11 cellular contexts compared by ENCODE assay signal in the genomic region with DNA sequence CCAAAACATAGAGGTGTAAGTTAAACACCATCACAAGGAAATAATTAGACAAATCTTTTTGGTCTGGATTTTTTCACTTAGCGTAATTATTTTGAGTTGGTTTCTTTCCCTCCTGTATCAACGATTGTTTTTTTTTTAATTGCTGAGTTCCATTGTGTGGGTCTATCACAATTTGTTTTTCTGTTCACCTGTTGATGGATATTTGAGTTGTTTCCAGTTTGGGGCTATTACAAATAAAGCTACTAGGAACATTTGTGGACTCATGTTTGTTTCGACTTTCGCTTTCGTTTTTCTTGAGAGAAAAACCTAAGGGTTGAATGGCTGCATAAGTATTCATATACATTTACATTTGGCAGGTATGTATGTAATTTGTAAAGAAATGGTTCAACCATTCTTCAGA. TPM values are rescaled to one million over a fixed set of nuclear protein-coding genes. Genes with fewer than 3 reads are reported as not detected.
DNase-seq lines count a peak whose midpoint lies in the region; ATAC-seq and TF ChIP-seq lines count a peak whose summit lies in the region.
"Had no signal": no experiment of that assay in that cellular context is flagged by ENCODE, and none has a peak within 500 bp of the region (broad histone marks: within the 10 kb centered on the region; RNA-seq: fewer than 3 reads in every experiment).

No MANE protein-coding gene starts in this region.

- H4K20me1 ChIP-seq in DND-41 (ENCODE audit: insufficient read depth, low read length), result no peaks in the 10 kb centered on the region

- peaks cover 8% of the 10 kb centered on the region for H3K27me3 Mint-ChIP-seq in HFFc6 (ENCODE audit: insufficient read depth)
- no peaks in the 10 kb centered on the region for H3K27me3 Mint-ChIP-seq in T-helper 2 cell treated with Interferon-gamma antibody and Interleukin-4, amounts not matched to agents 5 μg/mL and 100 μg/mL, for 36 hours (ENCODE audit: low read depth)

- DNase-seq in DND-41 (no peak), HFFc6 (no peak), left lobe of liver (ENCODE audit: low spot score) (no peak), NCI-H526 (lab: John Stamatoyannopoulos, UW) (no peak), AML-193 (lab: John Stamatoyannopoulos, UW) (no peak)
- DNase-seq in T-helper 2 cell treated with Interferon-gamma antibody and Interleukin-4, amounts not matched to agents 5 μg/mL and 100 μg/mL, for 36 hours (ENCODE audit: low spot score), result no peak
- DNase-seq: NCI-H1092, NCI-H345, RPMI8226, substantia nigra had no signal

- H3K36me3 Mint-ChIP-seq in HFFc6 (ENCODE audit: low read depth), result no peaks in the 10 kb centered on the region
- peaks cover 4% of the 10 kb centered on the region for H3K36me3 Mint-ChIP-seq in T-helper 2 cell treated with Interferon-gamma antibody and Interleukin-4, amounts not matched to agents 5 μg/mL and 100 μg/mL, for 36 hours (ENCODE audit: low read depth)

- peak overlapping the region; percentile 72 for H3K4me3 Mint-ChIP-seq in HFFc6
- peak overlapping the region; percentile 70 for H3K4me3 Mint-ChIP-seq in T-helper 2 cell treated with Interferon-gamma antibody and Interleukin-4, amounts not matched to agents 5 μg/mL and 100 μg/mL, for 36 hours

- H3K9ac ChIP-seq in DND-41 (ENCODE audit: low read depth, low read length), result no peak overlapping the region

- H3K9me3 Mint-ChIP-seq in HFFc6, result no peaks in the 10 kb centered on the region
- peaks cover 4% of the 10 kb centered on the region for H3K9me3 Mint-ChIP-seq in T-helper 2 cell treated with Interferon-gamma antibody and Interleukin-4, amounts not matched to agents 5 μg/mL and 100 μg/mL, for 36 hours

- no peak overlapping the region for H3K4me3 ChIP-seq in DND-41 (ENCODE audit: low read depth in 1 of 2, low read length in 2 of 2)

- no peaks in the 10 kb centered on the region for H3K9me3 ChIP-seq in DND-41 (ENCODE audit: insufficient read depth, low read length, severe bottlenecking)

- H3K4me2 ChIP-seq in DND-41 (ENCODE audit: insufficient read depth, low read length), result peak overlapping the region; percentile 17; the same call in 1 of the 2 replicates

- TF ChIP-seq CTCF in DND-41 (IDR thresholded peaks at IDR 0.05; ENCODE audit: borderline replicate concordance, extremely low read depth, low read length, poor library complexity, severe bottlenecking), result no peak
- no peak for TF ChIP-seq CTCF in HFFc6 (IDR thresholded peaks at IDR 0.05)

- no peaks in the 10 kb centered on the region for H3K36me3 ChIP-seq in DND-41 (ENCODE audit: insufficient read depth, low read length)

- H3K4me1 Mint-ChIP-seq in HFFc6 (ENCODE audit: low read depth), result no peaks in the 10 kb centered on the region
- peaks cover 38% of the 10 kb centered on the region for H3K4me1 Mint-ChIP-seq in T-helper 2 cell treated with Interferon-gamma antibody and Interleukin-4, amounts not matched to agents 5 μg/mL and 100 μg/mL, for 36 hours (ENCODE audit: low read depth)

- H3K4me1 ChIP-seq in DND-41 (ENCODE audit: insufficient read depth, low read length), result peaks cover 12% of the 10 kb centered on the region

- H3K27ac ChIP-seq in DND-41 (ENCODE audit: low read length), result no peak overlapping the region

- no peaks in the 10 kb centered on the region for H3K27me3 ChIP-seq in DND-41 (ENCODE audit: insufficient read depth, low read length, poor library complexity)

- ATAC-seq in DND-41 (ENCODE audit: insufficient read depth, low read depth) (no peak), left lobe of liver (peak; percentile 46), HG03378 (IDR thresholded peaks at IDR 0.05; ENCODE audit: unreplicated experiment) (no peak)

- H2AFZ ChIP-seq in DND-41 (ENCODE audit: low read depth, low read length), result peak overlapping the region; percentile 46

- H3K79me2 ChIP-seq in DND-41 (ENCODE audit: insufficient read depth, low read length), result no peaks in the 10 kb centered on the region

- H3K27ac Mint-ChIP-seq in HFFc6, result no peak overlapping the region
- peak overlapping the region; percentile 84 for H3K27ac Mint-ChIP-seq in T-helper 2 cell treated with Interferon-gamma antibody and Interleukin-4, amounts not matched to agents 5 μg/mL and 100 μg/mL, for 36 hours

RNA-seq across cellular contexts. Expression of gene FBXW7, which starts 20.4 kb away (rescaled TPM):
- 10 to 100 TPM; 17.4 to 26.1 (median 19.5) TPM for total RNA-seq in HFFc6 (2021; fragmentation: NEBNext Ultra II Directional; extraction: Animal tissue kit (Norgen Biotek cat#: 25700))
- 12.2 TPM for total RNA-seq in left lobe of liver
